ENCODE assay signal across 8 cellular contexts in the genomic region with DNA sequence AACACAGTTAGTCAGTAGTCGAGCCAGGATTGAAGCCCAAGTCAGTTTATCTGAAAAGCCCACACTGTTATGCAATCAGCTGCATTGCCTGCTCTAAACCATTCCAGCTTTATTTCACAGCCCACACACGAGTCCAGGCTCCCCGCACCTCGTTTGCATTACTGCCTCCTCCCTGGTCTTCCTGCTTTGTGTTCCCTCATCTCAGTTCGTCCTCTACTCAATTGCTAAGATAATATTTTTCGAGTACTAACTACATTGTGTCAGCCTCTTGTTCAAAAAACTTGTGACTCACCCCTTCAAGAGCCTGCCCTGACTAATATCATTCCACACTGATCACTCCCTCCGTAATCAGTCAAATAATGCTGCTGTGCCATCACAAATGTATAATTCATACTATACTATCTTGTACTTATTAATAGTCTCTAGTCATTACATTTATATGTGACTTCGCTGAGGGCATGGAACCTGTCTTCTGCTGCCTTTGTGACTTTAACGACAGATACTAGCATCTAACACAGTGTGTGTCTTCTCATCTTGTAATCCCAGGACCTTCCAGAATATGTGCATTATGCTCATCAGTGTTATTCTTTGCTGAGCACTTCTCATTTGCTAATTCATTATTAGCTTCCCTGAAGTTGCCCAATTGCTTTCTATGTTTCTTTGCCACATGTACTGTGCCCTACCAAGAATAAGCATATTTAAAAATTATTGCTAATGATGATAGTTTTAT. TPM values are rescaled to one million over a fixed set of nuclear protein-coding genes. Genes with fewer than 3 reads are reported as not detected.
DNase-seq lines count a peak whose midpoint lies in the region; ATAC-seq and TF ChIP-seq lines count a peak whose summit lies in the region.
"Had no signal": no experiment of that assay in that cellular context is flagged by ENCODE, and none has a peak within 500 bp of the region (broad histone marks: within the 10 kb centered on the region; RNA-seq: fewer than 3 reads in every experiment).

No MANE protein-coding gene starts in this region.

- no peak overlapping the region for H3K27ac ChIP-seq in PC-3 (ENCODE audit: low read length)

- no peaks in the 10 kb centered on the region for H3K9me2 ChIP-seq in PC-3 (replicated peaks; ENCODE audit: low read length)

- peaks cover 14% of the 10 kb centered on the region for H3K4me1 ChIP-seq in PC-3 (ENCODE audit: insufficient read depth, low read length)
- peaks cover 20% of the 10 kb centered on the region for H3K4me1 ChIP-seq in skeletal muscle satellite cell (ENCODE audit: control insufficient read depth, insufficient read depth, low read length)

- intact Hi-C loops in PC-3 (cut with micrococcal nuclease), result no loop called here

- no peaks in the 10 kb centered on the region for H3F3A ChIP-seq in PC-3 (ENCODE audit: low read length, unreplicated experiment)

- CTCF ChIA-PET in PC-3 (lab: Charles Lee), result no interaction called here

- DNase-seq in GM04504 (ENCODE audit: low read depth) (peak; percentile 54), PC-3 (peak; percentile 72), fibroblast of peridontal ligament (ENCODE audit: extremely low read depth) (peak; percentile 77), T-helper 1 cell (no peak), mucosa of gallbladder (ENCODE audit: low spot score) (no peak)
- no peak for DNase-seq in activated CD8-positive, alpha-beta memory T cell treated with anti-CD3 and anti-CD28 coated beads, Interleukin-2, amount 50 U/mL, for 4 hours
- DNase-seq: effector memory CD4-positive, alpha-beta T cell had no signal

- peak overlapping the region; percentile 75 for H3K4me2 ChIP-seq in PC-3 (ENCODE audit: low read length)
- peak overlapping the region; percentile 52 for H3K4me2 ChIP-seq in skeletal muscle satellite cell (ENCODE audit: low read length)

- H3K36me3 ChIP-seq in PC-3 (ENCODE audit: low read depth, low read length) (no peaks in the 10 kb centered on the region), skeletal muscle satellite cell (ENCODE audit: insufficient read depth, low read length) (no peaks in the 10 kb centered on the region)

- no peak for TF ChIP-seq CTCF in PC-3 (conservative IDR thresholded peaks at IDR 0.05; ENCODE audit: low read depth, low read length)

- H3K9ac ChIP-seq in PC-3 (ENCODE audit: low read length), result no peak overlapping the region
- H3K9ac ChIP-seq in skeletal muscle satellite cell (ENCODE audit: low read depth, low read length), result no peak overlapping the region

- H3K79me2 ChIP-seq in PC-3 (ENCODE audit: low read length), result no peaks in the 10 kb centered on the region

- no peaks in the 10 kb centered on the region for H4K20me1 ChIP-seq in PC-3 (ENCODE audit: low read length)

- H2AFZ ChIP-seq in PC-3 (ENCODE audit: low read length), result peak overlapping the region; percentile 57

- peak overlapping the region; percentile 42; the same call in 1 of the 2 replicates for H3K4me3 ChIP-seq in PC-3 (ENCODE audit: low read length)
- no peak overlapping the region for H3K4me3 ChIP-seq in skeletal muscle satellite cell (ENCODE audit: low read length)

- BruUV-seq in PC-3 (replicated peaks; lab: Mats Ljungman, UMichigan), result no TSS peak

- H3K27me3 ChIP-seq in PC-3 (ENCODE audit: low read length), result no peaks in the 10 kb centered on the region
- H3K27me3 ChIP-seq in skeletal muscle satellite cell (ENCODE audit: control insufficient read depth, insufficient read depth, low read length), result no peaks in the 10 kb centered on the region

- peak; percentile 97 for ATAC-seq in PC-3

- H3K9me3 ChIP-seq in PC-3 (ENCODE audit: low read length) (no peaks in the 10 kb centered on the region), skeletal muscle satellite cell (replicated peaks; ENCODE audit: low read length) (no peaks in the 10 kb centered on the region)

- POLR2A ChIA-PET in PC-3 (lab: Charles Lee; ENCODE audit: unreplicated experiment), result no interaction called here

RNA-seq across cellular contexts. Expression of gene WDFY2, which starts 26.2 kb away (rescaled TPM):
- total RNA-seq in PC-3 (2014; rRNA removed), result 4.1 and 5.9 TPM in 2 replicates
- 11.4 and 13.4 TPM in 2 replicates for total RNA-seq in skeletal muscle satellite cell (2012; rRNA removed)
- total RNA-seq in mucosa of gallbladder, result 8.7 TPM

Comparison
In these comparisons a context has a peak if more than half of its experiments do, and no peak if none do; other contexts are left out.
1. DNase-seq: peak in GM04504 (single experiment), PC-3 (single experiment) and fibroblast of peridontal ligament (single experiment); none in T-helper 1 cell (0 of 5), mucosa of gallbladder (single experiment) and activated CD8-positive, alpha-beta memory T cell treated with anti-CD3 and anti-CD28 coated beads, Interleukin-2, amount 50 U/mL, for 4 hours (single experiment).